ENCODE assay signal across 23 cellular contexts in the genomic region with DNA sequence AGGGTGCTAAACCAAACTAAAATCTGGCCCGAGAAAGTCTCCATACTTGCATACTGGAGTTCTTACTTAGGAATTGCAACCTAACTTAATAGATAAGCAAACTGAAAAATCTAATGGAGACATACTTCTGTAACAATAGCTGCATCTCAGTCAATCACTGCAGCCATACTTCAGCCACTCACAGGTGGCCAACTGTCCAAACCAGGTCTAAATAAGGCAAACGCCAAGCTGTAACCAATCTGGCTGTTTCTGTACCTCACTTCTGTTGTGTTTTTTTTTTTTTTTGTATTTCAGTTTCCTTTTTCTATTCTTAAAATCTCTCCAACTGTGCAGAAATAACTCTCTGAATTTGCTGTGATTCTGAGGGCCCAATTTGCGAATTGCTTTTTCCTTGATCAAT. TPM values are rescaled to one million over a fixed set of nuclear protein-coding genes. Genes with fewer than 3 reads are reported as not detected.
"Had no signal": no experiment of that assay in that cellular context is flagged by ENCODE, and none has a peak within 500 bp of the region (broad histone marks: within the 10 kb centered on the region; RNA-seq: fewer than 3 reads in every experiment).

No MANE protein-coding gene starts in this region.

- H3K27ac ChIP-seq: ascending aorta, body of pancreas, SK-N-MC had no signal

- H3K27me3 ChIP-seq: ascending aorta, body of pancreas, MG63 had no signal

- H3K9me3 ChIP-seq: ascending aorta, body of pancreas, MG63 had no signal

- DNase-seq: activated B cell treated with CpG ODN at 0.5 μM for 24 hours; activated CD4-positive, alpha-beta T cell treated with anti-CD3 and anti-CD28 coated beads for 1 hour; activated CD4-positive, alpha-beta T cell treated with anti-CD3 and anti-CD28 coated beads, Interleukin-2, amount 50 U/mL, for 48 hours; activated effector memory CD4-positive, alpha-beta T cell treated with anti-CD3 and anti-CD28 coated beads, Interleukin-2, amount 50 U/mL, for 16 hours; activated naive CD4-positive, alpha-beta T cell treated with Interleukin-2 at 50 U/mL for 16 hours; activated naive CD8-positive, alpha-beta T cell treated with anti-CD3 and anti-CD28 coated beads, Interleukin-2, amount 50 U/mL, for 24 hours; activated T-cell treated with anti-CD3 and anti-CD28 coated beads, Interleukin-2, amount 50 U/mL, for 4 hours; amniotic stem cell; body of pancreas; MG63; NCI-H1105 treated with DMSO at 0.1 percent for 48 hours; NCI-H1436 treated with DMSO at 0.1 percent for 48 hours; NCI-H187; NCI-H2081; NCI-H510A treated with DMSO at 0.1 percent for 48 hours; NCI-H69; T-cell; T-helper 2 cell; T1000 had no signal

- H3K36me3 ChIP-seq: ascending aorta, MG63 had no signal

- ATAC-seq: activated naive CD4-positive, alpha-beta T cell treated with anti-CD3 and anti-CD28 coated beads, Interleukin-2, amount 50 U/mL, for 72 hours; activated naive CD8-positive, alpha-beta T cell treated with anti-CD3 and anti-CD28 coated beads, Interleukin-2, amount 50 U/mL, for 24 hours; activated T-cell treated with anti-CD3 and anti-CD28 coated beads, Interleukin-2, amount 50 U/mL, for 4 hours; body of pancreas; T-cell had no signal

- H3K4me3 ChIP-seq: ascending aorta, body of pancreas, MG63, SK-N-MC had no signal

RNA-seq across cellular contexts. Expression of gene TAF1L, which starts 58.2 kb away (rescaled TPM):
- total RNA-seq: activated B cell treated with CpG ODN at 0.5 μM for 24 hours; activated naive CD4-positive, alpha-beta T cell treated with anti-CD3 and anti-CD28 coated beads, Interleukin-2, amount 50 U/mL, for 72 hours; ascending aorta; body of pancreas; RPMI7951; T-cell had no signal
